In genomic region chrX:2261838-2262678, GRCh38 we compare ENCODE assay signal across 20 cellular contexts.
DNase-seq lines count a peak whose midpoint lies in the region; ATAC-seq, FAIRE-seq and TF ChIP-seq lines count a peak whose summit lies in the region.
"Had no signal": no experiment of that assay in that cellular context is flagged by ENCODE, and none has a peak within 500 bp of the region (broad histone marks: within the 10 kb centered on the region; RNA-seq: fewer than 3 reads in every experiment).

No MANE protein-coding gene starts in this region.

- no peak overlapping the region for H2BK120ac ChIP-seq in H9 (ENCODE audit: low read depth, low read length, poor library complexity, severe bottlenecking)

- H2BK15ac ChIP-seq in H9 (ENCODE audit: low read depth, low read length) = no peak overlapping the region

- no peak overlapping the region for H2BK5ac ChIP-seq in H9 (ENCODE audit: insufficient read length, low read length)

- CTCF ChIA-PET in RWPE1 (lab: Yijun Ruan, JAX) = no interaction called here

- no peak overlapping the region for H3K4ac ChIP-seq in H9 (ENCODE audit: low read depth, low read length)

- ATAC-seq in stimulated activated effector memory CD8-positive, alpha-beta T cell treated with anti-CD3 and anti-CD28 coated beads, Interleukin-12 subunit alpha, Interleukin-12 subunit beta, amount 100 ng/mL, for 72 hours = peak; percentile 19
- ATAC-seq in GM19452 (IDR thresholded peaks at IDR 0.05; ENCODE audit: unreplicated experiment) = no peak
- ATAC-seq: esophagus mucosa had no signal

- no peak overlapping the region for H3K4me2 ChIP-seq in H9 (ENCODE audit: insufficient read depth, insufficient read length, low read length)
- H3K4me2 ChIP-seq: PC-9 had no signal

- H2AK5ac ChIP-seq in H9 (ENCODE audit: insufficient read length, low read length) = no peak overlapping the region

- H4K8ac ChIP-seq in H9 (replicated peaks; ENCODE audit: insufficient read length, low read depth, low read length) = no peak overlapping the region

- no peak overlapping the region for H3K4me3 ChIP-seq in bronchial epithelial cell (ENCODE audit: low read depth, low read length)
- H3K4me3 ChIP-seq: cardiac muscle cell, PC-9 had no signal

- FAIRE-seq in bronchial epithelial cell (lab: Jason Lieb, UNC) = no peak

- peak overlapping the region; percentile 44 to 95 (median 87); a peak in 6 of 7 replicates for H3K27ac Mint-ChIP-seq in H9
- no peak overlapping the region for H3K27ac Mint-ChIP-seq in stimulated activated effector memory CD8-positive, alpha-beta T cell treated with anti-CD3 and anti-CD28 coated beads, Interleukin-12 subunit alpha, Interleukin-12 subunit beta, amount 100 ng/mL, for 72 hours
- H3K27ac Mint-ChIP-seq: activated CD4-positive, alpha-beta memory T cell treated with anti-CD3 and anti-CD28 coated beads for 36 hours; CD4-positive, alpha-beta T cell had no signal

- no CpG with 5 or more reads among the region's 20 CpGs for WGBS in H9 (ENCODE audit: extremely low coverage, insufficient read length, low lambda C conversion rate)

- no peaks in the 10 kb centered on the region for H3K9me3 Mint-ChIP-seq in H9
- H3K9me3 Mint-ChIP-seq in stimulated activated effector memory CD8-positive, alpha-beta T cell treated with anti-CD3 and anti-CD28 coated beads, Interleukin-12 subunit alpha, Interleukin-12 subunit beta, amount 100 ng/mL, for 72 hours = peaks cover 5% of the 10 kb centered on the region
- H3K9me3 Mint-ChIP-seq: CD4-positive, alpha-beta T cell had no signal

- H3K27me3 Mint-ChIP-seq in H9 (ENCODE audit: low read depth) = no peaks in the 10 kb centered on the region
- H3K27me3 Mint-ChIP-seq: activated CD4-positive, alpha-beta memory T cell treated with anti-CD3 and anti-CD28 coated beads for 36 hours; CD4-positive, alpha-beta T cell had no signal

- H3K23ac ChIP-seq in H9 (ENCODE audit: insufficient read length, low read depth, low read length) = no peak overlapping the region

- POLR2A ChIA-PET in RWPE1 (lab: Yijun Ruan, JAX; ENCODE audit: low non-redundant PET) = no interaction called here

- peaks cover 9% of the 10 kb centered on the region in 2 experiments for H3K4me1 Mint-ChIP-seq in H9
- no peaks in the 10 kb centered on the region for H3K4me1 Mint-ChIP-seq in stimulated activated effector memory CD8-positive, alpha-beta T cell treated with anti-CD3 and anti-CD28 coated beads, Interleukin-12 subunit alpha, Interleukin-12 subunit beta, amount 100 ng/mL, for 72 hours

- H3K79me2 ChIP-seq in H9 (ENCODE audit: insufficient read depth, low read length) = no peaks in the 10 kb centered on the region

- no peak overlapping the region for H3K27ac ChIP-seq in H9 (ENCODE audit: insufficient read length, low read depth, low read length)
- H3K27ac ChIP-seq in RWPE1 = no peak overlapping the region
- H3K27ac ChIP-seq: cardiac muscle cell, PC-9 had no signal

- H3K79me1 ChIP-seq in H9 (ENCODE audit: insufficient read depth, low read depth, low read length, poor library complexity, severe bottlenecking) = no peaks in the 10 kb centered on the region

- H4K91ac ChIP-seq in H9 (ENCODE audit: insufficient read length, low read depth, low read length) = no peak overlapping the region

- no peak overlapping the region for H4K5ac ChIP-seq in H9 (ENCODE audit: insufficient read length, low read depth, low read length)

- peaks cover 12 to 28% (median 23%) of the 10 kb centered on the region in 3 experiments for H3K36me3 Mint-ChIP-seq in H9 (ENCODE audit: insufficient read depth in 1 of 3, low read depth in 3 of 3)
- H3K36me3 Mint-ChIP-seq in stimulated activated effector memory CD8-positive, alpha-beta T cell treated with anti-CD3 and anti-CD28 coated beads, Interleukin-12 subunit alpha, Interleukin-12 subunit beta, amount 100 ng/mL, for 72 hours = no peaks in the 10 kb centered on the region

- no peak overlapping the region for H3K9ac ChIP-seq in H9 (ENCODE audit: extremely low read depth, insufficient read length, low read length)

- DNase-seq in H9 (no peak), bronchial epithelial cell (ENCODE audit: low read depth) (peak; percentile 20), medulla oblongata (ENCODE audit: extremely low spot score) (peak; percentile 64), NCI-H345 (lab: John Stamatoyannopoulos, UW) (no peak), ecto neural progenitor cell (ENCODE audit: low spot score) (no peak), RWPE1 (ENCODE audit: low spot score) (no peak)
- DNase-seq in stimulated activated effector memory CD8-positive, alpha-beta T cell treated with anti-CD3 and anti-CD28 coated beads, Interleukin-12 subunit alpha, Interleukin-12 subunit beta, amount 100 ng/mL, for 72 hours (ENCODE audit: low spot score in 2 of 2) = no peak
- DNase-seq: activated CD4-positive, alpha-beta memory T cell treated with anti-CD3 and anti-CD28 coated beads for 36 hours; activated gamma-delta T cell treated with Interleukin-2 at 50 U/mL for 16 hours; CD4-positive, alpha-beta T cell; GDM1; HCEC 1CT; hypothalamus; midbrain; MV-4-11; PC-9; T-helper 2 cell had no signal

- H3K56ac ChIP-seq in H9 (ENCODE audit: insufficient read length, low read depth, low read length) = no peak overlapping the region

- TF ChIP-seq CTCF in H9 (conservative IDR thresholded peaks at IDR 0.05) = no peak
- TF ChIP-seq CTCF in bronchial epithelial cell (IDR thresholded peaks at IDR 0.05; ENCODE audit: insufficient read depth, low read length, severe bottlenecking) = no peak
- no peak for TF ChIP-seq CTCF in RWPE1 (conservative IDR thresholded peaks at IDR 0.05; ENCODE audit: low read depth)

- H3K18ac ChIP-seq in H9 (ENCODE audit: insufficient read length, low read depth, low read length) = no peak overlapping the region

- H2AFZ ChIP-seq in H9 (ENCODE audit: low read length) = no peak overlapping the region
- H2AFZ ChIP-seq: PC-9 had no signal

- no peak overlapping the region; the same call in 1 of the 2 replicates for H3K14ac ChIP-seq in H9 (ENCODE audit: insufficient read depth, low read length)

- H3K36me3 ChIP-seq in bronchial epithelial cell (ENCODE audit: control insufficient read depth, insufficient read depth, low read length) = peaks cover 1% of the 10 kb centered on the region
- H3K36me3 ChIP-seq: cardiac muscle cell had no signal

- no peak overlapping the region for H3K4me3 Mint-ChIP-seq in H9
- H3K4me3 Mint-ChIP-seq in stimulated activated effector memory CD8-positive, alpha-beta T cell treated with anti-CD3 and anti-CD28 coated beads, Interleukin-12 subunit alpha, Interleukin-12 subunit beta, amount 100 ng/mL, for 72 hours = no peak overlapping the region
- H3K4me3 Mint-ChIP-seq: activated CD4-positive, alpha-beta memory T cell treated with anti-CD3 and anti-CD28 coated beads for 36 hours; CD4-positive, alpha-beta T cell had no signal

- H3K27me3 ChIP-seq in H9 (ENCODE audit: insufficient read depth, low read length) (no peaks in the 10 kb centered on the region), bronchial epithelial cell (ENCODE audit: control insufficient read depth, insufficient read depth, low read length) (no peaks in the 10 kb centered on the region)
- H3K27me3 ChIP-seq: cardiac muscle cell had no signal

- no peak overlapping the region for H2BK20ac ChIP-seq in H9 (ENCODE audit: low read depth, low read length, poor library complexity, severe bottlenecking)

- H3K23me2 ChIP-seq in H9 (ENCODE audit: insufficient read length, low read depth, low read length, poor library complexity, severe bottlenecking) = no peaks in the 10 kb centered on the region

- H3K9me3 ChIP-seq in H9 (ENCODE audit: control insufficient read depth, low read depth, low read length) = no peaks in the 10 kb centered on the region

- peaks cover 3% of the 10 kb centered on the region; the same call in 1 of the 2 replicates for H3K4me1 ChIP-seq in H9 (ENCODE audit: insufficient read depth, low read length)

- no peak overlapping the region for H3T11ph ChIP-seq in H9 (ENCODE audit: low read length)

- H4K20me1 ChIP-seq in H9 (ENCODE audit: control insufficient read depth, insufficient read depth, insufficient read length) = no peaks in the 10 kb centered on the region

- H2BK12ac ChIP-seq in H9 (ENCODE audit: insufficient read length, low read depth, low read length) = no peak overlapping the region

Comparison
In these comparisons a context has a peak if more than half of its experiments do, and no peak if none do; other contexts are left out.
1. DNase-seq: peak in bronchial epithelial cell (single experiment) and medulla oblongata (single experiment); none in H9 (single experiment), stimulated activated effector memory CD8-positive, alpha-beta T cell treated with anti-CD3 and anti-CD28 coated beads, Interleukin-12 subunit alpha, Interleukin-12 subunit beta, amount 100 ng/mL, for 72 hours (0 of 2), NCI-H345 (single experiment), ecto neural progenitor cell (single experiment) and RWPE1 (single experiment).